In the genomic region with DNA sequence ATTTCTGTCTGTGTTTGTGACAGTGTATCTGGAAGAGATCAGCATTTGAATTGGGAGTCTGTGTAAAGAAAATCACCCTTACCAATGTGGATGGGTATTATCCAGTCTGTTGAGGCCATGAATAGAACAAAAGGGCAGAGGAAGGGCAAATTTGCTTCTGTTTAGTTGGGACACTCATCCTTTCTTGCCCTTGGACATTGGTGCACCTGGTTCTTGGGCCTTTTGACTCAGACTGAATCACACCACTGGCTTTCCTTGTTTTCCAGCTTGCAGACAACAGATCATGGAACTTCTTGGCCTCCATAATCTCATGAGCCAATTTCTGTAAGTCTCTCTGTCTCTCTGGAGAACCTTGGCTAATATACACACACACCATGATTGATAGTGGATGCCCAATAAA, we compare ENCODE assay signal across 34 cellular contexts.
"Had no signal": no experiment of that assay in that cellular context is flagged by ENCODE, and none has a peak within 500 bp of the region (broad histone marks: within the 10 kb centered on the region; RNA-seq: fewer than 3 reads in every experiment).

No MANE protein-coding gene starts in this region.

- H3K4me3 ChIP-seq: adrenal gland, body of pancreas, breast epithelium had no signal

- DNase-seq: activated CD4-positive, alpha-beta memory T cell treated with anti-CD3 and anti-CD28 coated beads, Interleukin-2, amount 10 ng/mL, durations not matched to agents 7 days and 5 days; activated CD4-positive, alpha-beta T cell treated with anti-CD3 and anti-CD28 coated beads for 1 hour; activated CD4-positive, alpha-beta T cell treated with anti-CD3 and anti-CD28 coated beads for 36 hours; activated CD4-positive, alpha-beta T cell treated with anti-CD3 and anti-CD28 coated beads for 48 hours; activated CD4-positive, alpha-beta T cell treated with anti-CD3 and anti-CD28 coated beads, Interleukin-2, amount 10 ng/mL, durations not matched to agents 7 days and 5 days; activated CD4-positive, alpha-beta T cell treated with anti-CD3 and anti-CD28 coated beads, Interleukin-2, amount 50 U/mL, for 48 hours; activated CD4-positive, CD25-positive, alpha-beta regulatory T cell; activated CD8-positive, alpha-beta memory T cell treated with anti-CD3 and anti-CD28 coated beads for 24 hours; activated CD8-positive, alpha-beta memory T cell treated with anti-CD3 and anti-CD28 coated beads, Interleukin-2, amount 10 ng/mL, durations not matched to agents 7 days and 5 days; activated CD8-positive, alpha-beta memory T cell treated with anti-CD3 and anti-CD28 coated beads, Interleukin-2, amount 50 U/mL, for 48 hours; activated CD8-positive, alpha-beta T cell treated with anti-CD3 and anti-CD28 coated beads, Interleukin-2, amount 10 ng/mL, durations not matched to agents 7 days and 5 days; activated effector memory CD4-positive, alpha-beta T cell treated with Interleukin-2 at 50 U/mL for 16 hours; activated gamma-delta T cell treated with Interleukin-2 at 50 U/mL for 16 hours; activated naive CD4-positive, alpha-beta T cell; activated naive CD4-positive, alpha-beta T cell treated with anti-CD3 and anti-CD28 coated beads for 36 hours; activated naive CD4-positive, alpha-beta T cell treated with anti-CD3 and anti-CD28 coated beads, Interleukin-2, amount 50 U/mL, for 16 hours; activated naive CD8-positive, alpha-beta T cell treated with anti-CD3 and anti-CD28 coated beads for 36 hours; activated T-cell treated with anti-CD3 and anti-CD28 coated beads, Interleukin-2, amount 50 U/mL, for 24 hours; activated T-cell treated with anti-CD3 and anti-CD28 coated beads, Interleukin-2, amount 50 U/mL, for 48 hours; adrenal gland; amniotic stem cell; aorta; body of pancreas; brain microvascular endothelial cell; central memory CD4-positive, alpha-beta T cell; T-cell; T-helper 17 cell; T-helper 9 cell had no signal

- H3K36me3 ChIP-seq: adrenal gland, brain microvascular endothelial cell, breast epithelium had no signal

- H3K27me3 ChIP-seq: body of pancreas, brain microvascular endothelial cell, breast epithelium had no signal

- FAIRE-seq: astrocyte, TTC549 had no signal

- H3K9me3 ChIP-seq: adrenal gland, body of pancreas, breast epithelium had no signal

- ATAC-seq: activated CD4-positive, alpha-beta T cell treated with anti-CD3 and anti-CD28 coated beads for 36 hours; activated CD4-positive, CD25-positive, alpha-beta regulatory T cell treated with anti-CD3 and anti-CD28 coated beads, Interleukin-2, amount 50 U/mL, for 24 hours; activated CD8-positive, alpha-beta memory T cell treated with anti-CD3 and anti-CD28 coated beads, Interleukin-2, amount 10 ng/mL, durations not matched to agents 7 days and 5 days; activated CD8-positive, alpha-beta T cell treated with anti-CD3 and anti-CD28 coated beads, Interleukin-2, amount 10 ng/mL, durations not matched to agents 7 days and 5 days; activated naive CD4-positive, alpha-beta T cell treated with anti-CD3 and anti-CD28 coated beads, Interleukin-2, amount 50 U/mL, for 72 hours; body of pancreas; T-cell; T-helper 17 cell had no signal

- H3K4me1 ChIP-seq: adrenal gland, body of pancreas, breast epithelium had no signal

- H3K27ac ChIP-seq: adrenal gland, body of pancreas, brain microvascular endothelial cell, breast epithelium, VCaP had no signal
